ENCODE assay signal across 10 cellular contexts in the genomic region with DNA sequence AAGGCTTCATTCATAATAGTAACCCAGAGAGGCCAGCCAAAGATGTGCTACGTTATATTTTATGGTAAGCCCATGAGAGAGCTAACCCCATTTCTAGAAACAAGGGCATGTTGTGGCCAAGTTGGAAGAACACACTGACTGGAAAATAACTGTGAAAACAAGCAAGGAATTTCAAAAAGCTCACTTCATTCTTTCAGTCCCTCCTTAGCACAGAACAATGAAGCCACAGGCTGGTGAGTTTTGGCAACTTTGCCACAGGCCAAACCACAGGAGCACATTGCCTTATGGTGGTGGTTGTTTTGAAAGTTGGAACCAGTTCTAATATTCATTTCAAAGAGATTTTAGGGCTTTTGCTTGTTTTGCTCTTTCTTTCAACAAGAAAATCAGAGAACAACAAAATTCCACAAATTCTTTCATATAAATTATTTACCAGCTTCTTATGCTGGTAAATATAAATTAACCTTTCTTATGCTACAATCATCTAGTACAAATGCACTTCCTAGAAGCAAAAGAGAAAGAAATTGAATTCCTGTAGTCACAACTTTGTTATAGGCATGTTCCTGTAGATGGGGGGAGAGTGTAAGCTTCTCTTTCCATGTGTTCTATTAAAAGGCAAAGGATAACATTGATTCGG.
DNase-seq lines count a peak whose midpoint lies in the region; ATAC-seq and TF ChIP-seq lines count a peak whose summit lies in the region.
"Had no signal": no experiment of that assay in that cellular context is flagged by ENCODE, and none has a peak within 500 bp of the region (broad histone marks: within the 10 kb centered on the region; RNA-seq: fewer than 3 reads in every experiment).

No MANE protein-coding gene starts in this region.

- in situ Hi-C loops in ACHN (cut with HindIII; ENCODE audit: low pct_ligation_motif_present, low pct_unique_long_range_greater_than_20kb, low sequenced_read_pairs): no loop called here

- peak overlapping the region; percentile 91 for H3K27ac Mint-ChIP-seq in MCF 10A (ENCODE audit: low read depth, unreplicated experiment)

- no peaks in the 10 kb centered on the region for H3K9me3 Mint-ChIP-seq in MCF 10A (ENCODE audit: unreplicated experiment)

- no peaks in the 10 kb centered on the region for H3K27me3 Mint-ChIP-seq in MCF 10A (ENCODE audit: insufficient read depth, unreplicated experiment)

- intact Hi-C loops in MCF 10A (cut with micrococcal nuclease): no loop called here

- no TSS peak for BruUV-seq in MCF 10A (replicated peaks; lab: Mats Ljungman, UMichigan)

- DNase-seq in ACHN: peak; percentile 81
- DNase-seq in HFF-Myc (ENCODE audit: extremely low read depth, low read depth): peak; percentile 19
- peak; percentile 63 for DNase-seq in MCF 10A (ENCODE audit: unreplicated experiment)
- DNase-seq in kidney tubule cell (ENCODE audit: low spot score): peak; percentile 62
- DNase-seq in HuH-7.5 (ENCODE audit: low spot score): no peak
- DNase-seq in stimulated activated CD4-positive, alpha-beta T cell treated with anti-CD3 and anti-CD28 coated beads, Interleukin-1b, Interleukin-23, amount 100 ng/mL, for 48 hours: no peak
- no peak for DNase-seq in stimulated activated CD4-positive, alpha-beta T cell treated with anti-CD3 and anti-CD28 coated beads, Interleukin-2, amount 100 ng/mL, for 48 hours
- DNase-seq: COR-L47, H7 had no signal

- peaks cover 25% of the 10 kb centered on the region for H3K4me1 Mint-ChIP-seq in MCF 10A (ENCODE audit: insufficient read depth, unreplicated experiment)

- TF ChIP-seq CTCF in HFF-Myc (IDR thresholded peaks at IDR 0.05; ENCODE audit: low read depth, low read length, missing control alignments) (no peak), MCF 10A (IDR thresholded peaks at IDR 0.05; ENCODE audit: unreplicated experiment) (no peak)

- H3K36me3 Mint-ChIP-seq in MCF 10A (ENCODE audit: insufficient read depth, unreplicated experiment): no peaks in the 10 kb centered on the region

- POLR2A ChIA-PET in MCF 10A (lab: Yijun Ruan, JAX): interaction anchor here (0.5 to 1.2 kb wide), 2 partner anchors 9 to 11 kb away, joined by 3 to 4 read pairs; no protein-coding TSS in a partner anchor

- CTCF ChIA-PET in MCF 10A (lab: Yijun Ruan, JAX): interaction anchor here (0.7 to 2.3 kb wide), 3 partner anchors 18 to 344 kb away, joined by 3 to 9 read pairs (median 3); no protein-coding TSS in a partner anchor

- H3K4me3 ChIP-seq in HFF-Myc (replicated peaks; ENCODE audit: low read depth, low read length): no peak overlapping the region

- H3K4me3 Mint-ChIP-seq in MCF 10A (ENCODE audit: unreplicated experiment): no peak overlapping the region

- ATAC-seq in HG02884 (IDR thresholded peaks at IDR 0.05; ENCODE audit: unreplicated experiment): no peak

Comparison
In these comparisons a context has a peak if more than half of its experiments do, and no peak if none do; other contexts are left out.
1. DNase-seq: peak in ACHN (single experiment), HFF-Myc (single experiment), MCF 10A (single experiment) and kidney tubule cell (single experiment); none in HuH-7.5 (single experiment), stimulated activated CD4-positive, alpha-beta T cell treated with anti-CD3 and anti-CD28 coated beads, Interleukin-1b, Interleukin-23, amount 100 ng/mL, for 48 hours (single experiment) and stimulated activated CD4-positive, alpha-beta T cell treated with anti-CD3 and anti-CD28 coated beads, Interleukin-2, amount 100 ng/mL, for 48 hours (0 of 2).